In genomic region chr14:74531467-74531866, GRCh38 we compare ENCODE assay signal across 1 cellular context.
TF ChIP-seq lines count a peak whose summit lies in the region.

No MANE protein-coding gene starts in this region.

TF ChIP-seq in IMR-90, 13 proteins besides CTCF, POLR2A, EP300 and RAD21:
- TF ChIP-seq RFX5 (IDR thresholded peaks at IDR 0.05; ENCODE audit: low read depth, low read length) (no peak), RCOR1 (IDR thresholded peaks at IDR 0.05; ENCODE audit: insufficient replicate concordance, low read length) (no peak), MAFK (IDR thresholded peaks at IDR 0.05; ENCODE audit: low read depth, low read length) (no peak), SMC3 (IDR thresholded peaks at IDR 0.05; ENCODE audit: low read depth, low read length) (no peak), CHD1 (IDR thresholded peaks at IDR 0.05; ENCODE audit: low read depth, low read length) (no peak), BHLHE40 (IDR thresholded peaks at IDR 0.05; ENCODE audit: low read depth, low read length) (no peak), ELK1 (IDR thresholded peaks at IDR 0.05; ENCODE audit: borderline replicate concordance, low read depth, low read length) (no peak), CEBPB (IDR thresholded peaks at IDR 0.05; ENCODE audit: low read depth, low read length) (no peak), NFE2L2 (IDR thresholded peaks at IDR 0.05; ENCODE audit: low read depth, low read length) (no peak), USF2 (IDR thresholded peaks at IDR 0.05; ENCODE audit: low read depth, low read length) (no peak)
